22 cellular contexts compared by ENCODE assay signal in genomic region chr16:3736116-3736515, GRCh38. TPM values are rescaled to one million over a fixed set of nuclear protein-coding genes. Genes with fewer than 3 reads are reported as not detected.
DNase-seq lines count a peak whose midpoint lies in the region; ATAC-seq and TF ChIP-seq lines count a peak whose summit lies in the region.
"Had no signal": no experiment of that assay in that cellular context is flagged by ENCODE, and none has a peak within 500 bp of the region (broad histone marks: within the 10 kb centered on the region; RNA-seq: fewer than 3 reads in every experiment).

No MANE protein-coding gene starts in this region.

- H3K27ac Mint-ChIP-seq in activated naive CD4-positive, alpha-beta T cell treated with anti-CD3 and anti-CD28 coated beads, Interleukin-2, amount 50 U/mL, for 72 hours: peak overlapping the region; percentile 53 to 65
- peak overlapping the region; percentile 64 for H3K27ac Mint-ChIP-seq in activated T-helper 17 cell treated with anti-CD3 and anti-CD28 coated beads, Interleukin-2, amount 50 U/mL, for 72 hours
- H3K27ac Mint-ChIP-seq in neural crest cell (ENCODE audit: unreplicated experiment): no peak overlapping the region
- H3K27ac Mint-ChIP-seq in stimulated activated naive B cell treated with anti-CD40 and anti-IgM and Interleukin-4, amounts not matched to agents 10 μg/mL and 1 μg/mL and 100 μg/mL, for 72 hours: peak overlapping the region; percentile 44

- no peaks in the 10 kb centered on the region for H3K4me1 Mint-ChIP-seq in activated T-helper 17 cell treated with anti-CD3 and anti-CD28 coated beads, Interleukin-2, amount 50 U/mL, for 72 hours
- H3K4me1 Mint-ChIP-seq in neural crest cell: no peaks in the 10 kb centered on the region
- H3K4me1 Mint-ChIP-seq in stimulated activated naive B cell treated with anti-CD40 and anti-IgM and Interleukin-4, amounts not matched to agents 10 μg/mL and 1 μg/mL and 100 μg/mL, for 72 hours: peaks cover 5 to 16% of the 10 kb centered on the region in 2 donors

- H3K27me3 Mint-ChIP-seq in activated T-helper 17 cell treated with anti-CD3 and anti-CD28 coated beads, Interleukin-2, amount 50 U/mL, for 72 hours: no peaks in the 10 kb centered on the region
- peaks cover 3% of the 10 kb centered on the region for H3K27me3 Mint-ChIP-seq in neural crest cell (ENCODE audit: low read depth)
- H3K27me3 Mint-ChIP-seq in stimulated activated naive B cell treated with anti-CD40 and anti-IgM and Interleukin-4, amounts not matched to agents 10 μg/mL and 1 μg/mL and 100 μg/mL, for 72 hours: no peaks in the 10 kb centered on the region

- peaks cover 11 to 12% of the 10 kb centered on the region in 2 donors for H3K36me3 Mint-ChIP-seq in activated naive CD4-positive, alpha-beta T cell treated with anti-CD3 and anti-CD28 coated beads, Interleukin-2, amount 50 U/mL, for 72 hours
- peaks cover 96% of the 10 kb centered on the region for H3K36me3 Mint-ChIP-seq in activated T-helper 17 cell treated with anti-CD3 and anti-CD28 coated beads, Interleukin-2, amount 50 U/mL, for 72 hours (ENCODE audit: low read depth)
- H3K36me3 Mint-ChIP-seq in neural crest cell (ENCODE audit: low read depth): peaks cover 31% of the 10 kb centered on the region
- H3K36me3 Mint-ChIP-seq in stimulated activated naive B cell treated with anti-CD40 and anti-IgM and Interleukin-4, amounts not matched to agents 10 μg/mL and 1 μg/mL and 100 μg/mL, for 72 hours: peaks cover 64 to 81% of the 10 kb centered on the region in 2 donors

- H3K4me3 Mint-ChIP-seq in activated T-helper 17 cell treated with anti-CD3 and anti-CD28 coated beads, Interleukin-2, amount 50 U/mL, for 72 hours: no peak overlapping the region
- peak overlapping the region; percentile 61 for H3K4me3 Mint-ChIP-seq in neural crest cell
- no peak overlapping the region for H3K4me3 Mint-ChIP-seq in stimulated activated naive B cell treated with anti-CD40 and anti-IgM and Interleukin-4, amounts not matched to agents 10 μg/mL and 1 μg/mL and 100 μg/mL, for 72 hours

- H3K9me3 Mint-ChIP-seq in activated naive CD4-positive, alpha-beta T cell treated with anti-CD3 and anti-CD28 coated beads, Interleukin-2, amount 50 U/mL, for 72 hours: no peaks in the 10 kb centered on the region
- H3K9me3 Mint-ChIP-seq in activated T-helper 17 cell treated with anti-CD3 and anti-CD28 coated beads, Interleukin-2, amount 50 U/mL, for 72 hours: no peaks in the 10 kb centered on the region
- H3K9me3 Mint-ChIP-seq in neural crest cell: no peaks in the 10 kb centered on the region
- no peaks in the 10 kb centered on the region for H3K9me3 Mint-ChIP-seq in stimulated activated naive B cell treated with anti-CD40 and anti-IgM and Interleukin-4, amounts not matched to agents 10 μg/mL and 1 μg/mL and 100 μg/mL, for 72 hours

- no peak for ATAC-seq in activated naive CD4-positive, alpha-beta T cell treated with anti-CD3 and anti-CD28 coated beads, Interleukin-2, amount 50 U/mL, for 72 hours
- no peak for ATAC-seq in activated T-helper 17 cell treated with anti-CD3 and anti-CD28 coated beads, Interleukin-2, amount 50 U/mL, for 72 hours (replicated peaks)
- ATAC-seq in stimulated activated naive B cell treated with anti-CD40 and anti-IgM and Interleukin-4, amounts not matched to agents 10 μg/mL and 1 μg/mL and 100 μg/mL, for 72 hours (replicated peaks): no peak
- ATAC-seq in HG02798 (IDR thresholded peaks at IDR 0.05; ENCODE audit: poor library complexity, unreplicated experiment): no peak
- ATAC-seq: GM12878 had no signal

- TF ChIP-seq CTCF in neural crest cell (conservative IDR thresholded peaks at IDR 0.05): no peak

- DNase-seq in activated naive CD4-positive, alpha-beta T cell treated with anti-CD3 and anti-CD28 coated beads, Interleukin-2, amount 50 U/mL, for 72 hours (ENCODE audit: low spot score in 2 of 2): no peak
- DNase-seq in activated naive CD4-positive, alpha-beta T cell (lab: John Stamatoyannopoulos, UW): no peak
- no peak for DNase-seq in neural crest cell (ENCODE audit: low read depth, low spot score)
- DNase-seq in stimulated activated naive B cell treated with anti-CD40 and anti-IgM and Interleukin-4, amounts not matched to agents 10 μg/mL and 1 μg/mL and 100 μg/mL, for 72 hours: no peak
- DNase-seq in NCI-H82 treated with DMSO at 0.1 percent for 48 hours (lab: John Stamatoyannopoulos, UW; ENCODE audit: unreplicated experiment): no peak
- no peak for DNase-seq in NCI-H510A treated with DMSO at 0.1 percent for 48 hours (lab: John Stamatoyannopoulos, UW)
- DNase-seq: 8988T, AML-193, DMS79 treated with DMSO at 0.1 percent for 48 hours, GM23248, HCEC 1CT, KG1, NCI-H1092 treated with DMSO at 0.1 percent for 48 hours, NCI-H1694, NCI-H2081 treated with DMSO at 0.1 percent for 48 hours, NCI-H2171 treated with DMSO at 0.1 percent for 48 hours, NCI-H526, SIG-M5, SK-N-SH had no signal

RNA-seq across cellular contexts. Expression of gene TRAP1, which starts 18.8 kb away (rescaled TPM):
- total RNA-seq in activated naive CD4-positive, alpha-beta T cell treated with anti-CD3 and anti-CD28 coated beads, Interleukin-2, amount 50 U/mL, for 72 hours: 100 to 1,000 TPM; 191 to 276 TPM
- 100 to 1,000 TPM; 124 to 238 TPM for total RNA-seq in activated T-helper 17 cell treated with anti-CD3 and anti-CD28 coated beads, Interleukin-2, amount 50 U/mL, for 72 hours
- total RNA-seq in neural crest cell: 152 and 154 TPM in 2 replicates
